In the genomic region with DNA sequence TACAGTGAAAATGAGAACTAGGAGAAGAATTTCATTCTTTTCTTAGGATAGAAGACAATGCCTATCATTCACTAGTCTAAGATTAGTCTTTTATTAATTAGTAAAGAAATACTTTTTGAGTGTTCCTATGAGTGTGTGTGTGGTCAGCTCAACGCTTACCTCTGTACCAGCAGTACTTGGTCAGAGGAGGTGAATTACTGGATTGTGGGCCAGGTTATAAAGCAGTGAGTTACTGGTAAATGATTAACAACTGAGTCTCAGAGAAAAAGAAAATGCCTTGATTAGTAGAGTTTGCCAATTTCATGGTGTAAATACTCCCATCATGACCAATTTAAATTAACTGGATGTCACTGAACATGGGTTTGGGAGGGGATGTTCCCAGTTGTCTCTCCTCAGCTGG, we compare ENCODE assay signal across 19 cellular contexts.
DNase-seq lines count a peak whose midpoint lies in the region; ATAC-seq and TF ChIP-seq lines count a peak whose summit lies in the region.
"Had no signal": no experiment of that assay in that cellular context is flagged by ENCODE, and none has a peak within 500 bp of the region (broad histone marks: within the 10 kb centered on the region; RNA-seq: fewer than 3 reads in every experiment).

No MANE protein-coding gene starts in this region.

- 9% methylated on average over 1 of the region's 1 CpG for WGBS in prostate gland

- H3K27me3 ChIP-seq in kidney epithelial cell (ENCODE audit: control insufficient read depth, insufficient read depth, low read length) (no peaks in the 10 kb centered on the region), prostate gland (replicated peaks; ENCODE audit: insufficient read depth) (no peaks in the 10 kb centered on the region)
- H3K27me3 ChIP-seq: BE2C, BLaER1 had no signal

- H3K4me3 ChIP-seq in kidney epithelial cell (ENCODE audit: low read depth, low read length) (no peak overlapping the region), prostate gland (no peak overlapping the region)
- H3K4me3 ChIP-seq: BLaER1 had no signal

- no peaks in the 10 kb centered on the region for H3K4me1 ChIP-seq in prostate gland (replicated peaks)
- H3K4me1 ChIP-seq: BE2C, BLaER1 had no signal

- TF ChIP-seq POLR2A in prostate gland (IDR thresholded peaks at IDR 0.05) = no peak

- ATAC-seq in left colon = peak; percentile 73
- ATAC-seq in HG03342 (IDR thresholded peaks at IDR 0.05; ENCODE audit: unreplicated experiment) = no peak
- ATAC-seq in HG03439 (IDR thresholded peaks at IDR 0.05; ENCODE audit: unreplicated experiment) = no peak

- no peaks in the 10 kb centered on the region for H3K36me3 ChIP-seq in kidney epithelial cell (ENCODE audit: control insufficient read depth, insufficient read depth, low read length)
- H3K36me3 ChIP-seq in prostate gland = no peaks in the 10 kb centered on the region
- H3K36me3 ChIP-seq: BE2C, BLaER1 had no signal

- no peaks in the 10 kb centered on the region for H3K9me3 ChIP-seq in prostate gland
- H3K9me3 ChIP-seq: BE2C had no signal

- intact Hi-C loops in left colon (cut with DNase I, micrococcal nuclease) (no loop called here), prostate gland (cut with DNase I) (no loop called here)

- TF ChIP-seq CTCF in kidney epithelial cell (IDR thresholded peaks at IDR 0.05; ENCODE audit: insufficient read depth, low read length, poor library complexity, severe bottlenecking) (no peak), prostate gland (IDR thresholded peaks at IDR 0.05) (no peak)

- no peak overlapping the region for H3K27ac ChIP-seq in prostate gland
- H3K27ac ChIP-seq: BLaER1 had no signal

- peak; percentile 23 for DNase-seq in DMS53 treated with DMSO at 0.1 percent for 48 hours (lab: John Stamatoyannopoulos, UW; ENCODE audit: unreplicated experiment)
- peak; percentile 4 for DNase-seq in kidney epithelial cell (ENCODE audit: low read depth)
- DNase-seq in left colon = no peak
- DNase-seq in renal cortical epithelial cell (ENCODE audit: low read depth) = peak; percentile 70
- no peak for DNase-seq in prostate gland (ENCODE audit: low spot score)
- no peak for DNase-seq in DMS153 (lab: John Stamatoyannopoulos, UW)
- DNase-seq: 8988T; ACHN; BE2C; C1 segment of cervical spinal cord; CD4-positive, alpha-beta memory T cell; CD4-positive, CD25-positive, alpha-beta regulatory T cell; CD8-positive, alpha-beta memory T cell; DMS 273 treated with DMSO at 0.1 percent for 48 hours; DMS79 treated with DMSO at 0.1 percent for 48 hours; GF-D8 had no signal

Comparison
In these comparisons a context has a peak if more than half of its experiments do, and no peak if none do; other contexts are left out.
1. DNase-seq: peak in DMS53 treated with DMSO at 0.1 percent for 48 hours (single experiment), kidney epithelial cell (single experiment) and renal cortical epithelial cell (single experiment); none in left colon (0 of 2), prostate gland (single experiment) and DMS153 (single experiment).